Comparison of ENCODE assay signal across 16 cellular contexts in the genomic region with DNA sequence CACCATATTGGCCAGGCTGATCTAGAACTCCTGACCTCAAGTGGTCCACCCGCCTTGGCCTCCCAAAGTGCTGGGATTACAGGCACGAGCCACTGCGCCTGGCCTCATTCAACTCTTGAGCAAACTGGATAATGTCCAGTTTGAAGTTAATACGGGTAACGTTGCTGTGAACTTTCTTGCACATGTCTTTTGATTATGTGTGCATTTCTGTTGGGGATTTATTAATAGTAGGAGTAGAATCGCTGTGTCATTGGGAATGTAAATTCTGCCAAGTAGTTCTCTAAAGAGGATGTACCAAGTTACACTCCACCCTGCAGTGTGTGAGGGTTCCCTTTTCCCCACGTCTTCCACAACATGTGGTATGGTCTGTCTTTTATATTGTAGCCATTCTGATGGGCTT. TPM values are rescaled to one million over a fixed set of nuclear protein-coding genes. Genes with fewer than 3 reads are reported as not detected.
DNase-seq lines count a peak whose midpoint lies in the region; ATAC-seq and TF ChIP-seq lines count a peak whose summit lies in the region.
"Had no signal": no experiment of that assay in that cellular context is flagged by ENCODE, and none has a peak within 500 bp of the region (broad histone marks: within the 10 kb centered on the region; RNA-seq: fewer than 3 reads in every experiment).

No MANE protein-coding gene starts in this region.

- DNase-seq in NCI-H510A treated with DMSO at 0.1 percent for 48 hours (lab: John Stamatoyannopoulos, UW) (peak; percentile 11), NCI-H510A (lab: John Stamatoyannopoulos, UW) (no peak), WTC11 (ENCODE audit: low spot score) (no peak), right cardiac atrium (no peak), transverse colon (no peak), HEK293T (ENCODE audit: extremely low spot score) (no peak), activated T-cell treated with anti-CD3 and anti-CD28 coated beads for 4 hours (no peak)
- no peak for DNase-seq in activated CD4-positive, alpha-beta T cell treated with anti-CD3 and anti-CD28 coated beads, Interleukin-2, amount 50 U/mL, for 48 hours
- DNase-seq: activated T-cell treated with anti-CD3 and anti-CD28 coated beads, Interleukin-2, amount 50 U/mL, for 1 hour; Calu3; dermis blood vessel endothelial cell; NCI-H1092; NCI-H524 treated with DMSO at 0.1 percent for 48 hours; SJCRH30; thyroid gland had no signal

- intact Hi-C loops in right cardiac atrium (cut with DNase I), result no loop called here
- intact Hi-C loops in transverse colon (cut with DNase I; ENCODE audit: low total_unique reads), result no loop called here

- H3K9me3 ChIP-seq in right cardiac atrium (ENCODE audit: control insufficient read depth, low read length) (no peaks in the 10 kb centered on the region), transverse colon (no peaks in the 10 kb centered on the region)
- H3K9me3 ChIP-seq: SJCRH30, thyroid gland had no signal

- H3K4me3 ChIP-seq in right cardiac atrium (ENCODE audit: low read length) (no peak overlapping the region), transverse colon (no peak overlapping the region)
- H3K4me3 ChIP-seq: SJCRH30, thyroid gland had no signal

- peak overlapping the region; percentile 58 for H3K27ac ChIP-seq in right cardiac atrium (ENCODE audit: low read length)
- peak overlapping the region; percentile 15 to 46 (median 38) for H3K27ac ChIP-seq in transverse colon
- H3K27ac ChIP-seq: 22Rv1, SJCRH30 had no signal

- CTCF ChIA-PET in WTC11 (lab: Charles Lee), result no interaction called here
- CTCF ChIA-PET in HEK293T (lab: Yijun Ruan, JAX), result interaction anchor here (1.1 kb wide), 1 partner anchor 12 kb away, joined by 6 read pairs; no protein-coding TSS in a partner anchor

- H3K27me3 ChIP-seq in right cardiac atrium (ENCODE audit: control insufficient read depth, insufficient read depth), result no peaks in the 10 kb centered on the region
- no peaks in the 10 kb centered on the region for H3K27me3 ChIP-seq in transverse colon
- H3K27me3 ChIP-seq: SJCRH30, thyroid gland had no signal

- TF ChIP-seq CTCF in WTC11 (IDR thresholded peaks at IDR 0.05) (no peak), transverse colon (IDR thresholded peaks at IDR 0.05) (no peak)

- no peaks in the 10 kb centered on the region for H3K36me3 ChIP-seq in transverse colon
- H3K36me3 ChIP-seq: SJCRH30, thyroid gland had no signal

- H3K4me1 ChIP-seq in right cardiac atrium (ENCODE audit: control insufficient read depth, insufficient read depth, low read length), result peaks cover 2% of the 10 kb centered on the region
- peaks cover 12 to 55% (median 33%) of the 10 kb centered on the region in 4 donors for H3K4me1 ChIP-seq in transverse colon

- no peak overlapping the region for H3K4me3 Mint-ChIP-seq in WTC11

- no peak for TF ChIP-seq POLR2A in transverse colon (IDR thresholded peaks at IDR 0.05)

- H3K27ac Mint-ChIP-seq in WTC11, result peak overlapping the region; percentile 67

- no peak for ATAC-seq in WTC11
- ATAC-seq in right cardiac atrium, result peak; percentile 67 to 69

- no peaks in the 10 kb centered on the region for H3K9me3 Mint-ChIP-seq in WTC11

- 52% methylated on average over 7 of the region's 7 CpGs for WGBS in right cardiac atrium
- WGBS in transverse colon (ENCODE audit: low coverage in 1 of 2), 2 donors, result 58 to 60% methylated on average over 3 to 7 of the region's 7 CpGs

- H3K27me3 Mint-ChIP-seq in WTC11 (ENCODE audit: low read depth), result no peaks in the 10 kb centered on the region

- H3K36me3 Mint-ChIP-seq in WTC11, result 0 out of 2 replicates have a peak, but pooled peaks cover 5% of the 10 kb centered on the region

- in situ Hi-C loops in transverse colon (cut with MboI; ENCODE audit: low pct_ligation_motif_present in 1 of 4, low pct_unique_long_range_greater_than_20kb in 1 of 4, low sequenced_read_pairs in 3 of 4), result no loop called here

- TF ChIP-seq EP300 in transverse colon (IDR thresholded peaks at IDR 0.05; ENCODE audit: low read depth), result no peak

- POLR2A ChIA-PET in WTC11 (lab: Charles Lee) (no interaction called here), HEK293T (lab: Yijun Ruan, JAX) (no interaction called here)

- H3K4me1 Mint-ChIP-seq in WTC11, result peaks cover 82% of the 10 kb centered on the region

TF ChIP-seq in WTC11, 78 proteins besides CTCF, POLR2A, EP300 and RAD21 (continues in another document):
- TF ChIP-seq FOXJ3 (CRISPR knock-in tag; IDR thresholded peaks at IDR 0.05; ENCODE audit: borderline replicate concordance) (no peak), RORB (CRISPR knock-in tag; IDR thresholded peaks at IDR 0.05) (no peak), ZBTB43 (CRISPR knock-in tag; IDR thresholded peaks at IDR 0.05) (no peak), ZNF512 (CRISPR knock-in tag; IDR thresholded peaks at IDR 0.05; ENCODE audit: borderline replicate concordance) (no peak)

TF ChIP-seq in HEK293T, 16 proteins besides CTCF, POLR2A, EP300 and RAD21:
- TF ChIP-seq SUZ12 (IDR thresholded peaks at IDR 0.05), result no peak
- TF ChIP-seq FOXA1 (IDR thresholded peaks at IDR 0.05), result no peak
- TF ChIP-seq ELF4 (IDR thresholded peaks at IDR 0.05), result no peak
- no peak for TF ChIP-seq BHLHE40 (IDR thresholded peaks at IDR 0.05; ENCODE audit: borderline replicate concordance)
- TF ChIP-seq ZNF384 (IDR thresholded peaks at IDR 0.05), result no peak
- TF ChIP-seq HDGF (IDR thresholded peaks at IDR 0.05; ENCODE audit: borderline replicate concordance), result no peak
- TF ChIP-seq NFRKB (IDR thresholded peaks at IDR 0.05), result no peak
- no peak for TF ChIP-seq L3MBTL2 (conservative IDR thresholded peaks at IDR 0.05)
- TF ChIP-seq FOXM1 (IDR thresholded peaks at IDR 0.05; ENCODE audit: borderline replicate concordance), result no peak
- TF ChIP-seq SP1 (IDR thresholded peaks at IDR 0.05), result no peak
- TF ChIP-seq LEF1 (IDR thresholded peaks at IDR 0.05; ENCODE audit: borderline replicate concordance), result no peak

RNA-seq across cellular contexts. Expression of gene IMPA2, which starts 6.2 kb away (rescaled TPM):
- total RNA-seq in WTC11 (2021), result 98.8 to 113 TPM (median 108 TPM) in 3 replicates
- 10 to 100 TPM; 19.8 to 26.9 (median 23.1) TPM for total RNA-seq in right cardiac atrium
- 21.9 TPM for polyA plus RNA-seq in right cardiac atrium
- total RNA-seq in transverse colon, result 100 to 1,000 TPM in 1 of 4 donors, 10 to 100 TPM in 3; 50.1 to 290 (median 84.6) TPM
